In the genomic region with DNA sequence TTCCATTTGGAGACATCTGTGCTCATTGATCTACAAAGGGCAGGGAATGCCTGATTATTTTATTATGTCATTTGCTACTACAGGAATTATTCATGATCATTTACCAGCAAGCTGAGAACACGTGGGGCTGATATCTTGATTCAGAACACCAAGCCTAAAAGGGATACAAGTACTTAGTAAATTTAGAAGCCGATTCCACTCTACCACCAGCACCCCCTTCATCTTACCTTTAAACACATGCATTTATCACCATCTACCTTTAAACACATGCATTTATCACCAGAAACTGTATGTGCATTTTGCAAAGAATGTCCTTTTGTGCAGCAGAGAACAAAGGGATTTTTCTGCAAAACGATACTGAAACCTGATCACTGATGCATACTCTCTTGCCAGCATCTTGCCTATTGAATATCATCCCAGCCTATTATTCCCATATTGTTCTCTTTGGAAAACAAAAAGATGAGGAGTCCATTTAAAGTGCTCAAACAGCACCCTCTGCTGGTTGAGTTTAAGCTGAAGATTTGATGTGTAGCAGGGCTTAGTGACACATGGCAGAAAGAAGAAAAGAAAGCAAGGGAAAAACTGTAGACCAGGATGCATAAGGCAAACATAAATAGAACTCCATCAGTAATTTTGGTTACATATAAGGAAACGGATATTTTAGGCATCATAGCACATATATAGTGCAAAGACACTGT, we compare ENCODE assay signal across 8 cellular contexts.
DNase-seq lines count a peak whose midpoint lies in the region; ATAC-seq and TF ChIP-seq lines count a peak whose summit lies in the region.

No MANE protein-coding gene starts in this region.

- peak; percentile 57 for TF ChIP-seq CTCF in GM12864 (IDR thresholded peaks at IDR 0.05; ENCODE audit: low read depth, low read length, missing control alignments)
- TF ChIP-seq CTCF in HFF-Myc (IDR thresholded peaks at IDR 0.05; ENCODE audit: low read depth, low read length, missing control alignments), result peak; percentile 59
- TF ChIP-seq CTCF in Peyer's patch (IDR thresholded peaks at IDR 0.05), result peak; percentile 60 to 96 (median 94)
- peak; percentile 62 for TF ChIP-seq CTCF in astrocyte of the spinal cord (IDR thresholded peaks at IDR 0.05; ENCODE audit: low read depth, low read length)

- H3K4me1 ChIP-seq in Peyer's patch, result peaks cover 0 to 5% (median 0%) of the 10 kb centered on the region in 4 donors

- H3K9me3 ChIP-seq in MG63 (no peaks in the 10 kb centered on the region), Peyer's patch (no peaks in the 10 kb centered on the region)

- no peak for TF ChIP-seq POLR2A in Peyer's patch (IDR thresholded peaks at IDR 0.05)

- peak overlapping the region in 2 of 4 donors; percentile 12 to 65 for H3K27ac ChIP-seq in Peyer's patch

- H3K36me3 ChIP-seq in MG63, result no peaks in the 10 kb centered on the region
- no peaks in the 10 kb centered on the region for H3K36me3 ChIP-seq in Peyer's patch

- in situ Hi-C loops in ACHN (cut with HindIII; ENCODE audit: low pct_ligation_motif_present, low pct_unique_long_range_greater_than_20kb, low sequenced_read_pairs), result no loop called here
- in situ Hi-C loops in astrocyte of the spinal cord (cut with HindIII; ENCODE audit: low sequenced_read_pairs), result no loop called here

- intact Hi-C loops in sciatic nerve (cut with DNase I), result no loop called here

- H3K27me3 ChIP-seq in MG63 (no peaks in the 10 kb centered on the region), Peyer's patch (no peaks in the 10 kb centered on the region)

- no peak overlapping the region for H3K4me3 ChIP-seq in GM12864 (ENCODE audit: low read depth, low read length)
- H3K4me3 ChIP-seq in HFF-Myc (replicated peaks; ENCODE audit: low read depth, low read length), result no peak overlapping the region
- no peak overlapping the region for H3K4me3 ChIP-seq in MG63
- no peak overlapping the region for H3K4me3 ChIP-seq in Peyer's patch
- no peak overlapping the region for H3K4me3 ChIP-seq in astrocyte of the spinal cord (ENCODE audit: low read depth, low read length)

- ATAC-seq in sciatic nerve, result peak; percentile 81

- peak; percentile 84 for DNase-seq in ACHN
- peak; percentile 71 for DNase-seq in GM12864 (ENCODE audit: low read depth)
- DNase-seq in HFF-Myc (ENCODE audit: extremely low read depth, low read depth), result peak; percentile 79
- peak; percentile 20 for DNase-seq in MG63
- peak in 2 of 3 donors; percentile 70 to 86 for DNase-seq in Peyer's patch
- DNase-seq in astrocyte of the spinal cord (ENCODE audit: low read depth, low spot score), result peak; percentile 87
- DNase-seq in hepatic stellate cell (ENCODE audit: low spot score), result peak; percentile 42
- DNase-seq in sciatic nerve (ENCODE audit: low spot score), result peak; percentile 65

Comparison
In these comparisons a context has a peak if more than half of its experiments do, and no peak if none do; other contexts are left out.
1. DNase-seq: peak in every context shown above with its lines; median percentile 87 in astrocyte of the spinal cord; 84 in ACHN; 79 in HFF-Myc; 78 in Peyer's patch; 71 in GM12864; 65 in sciatic nerve; 42 in hepatic stellate cell; 20 in MG63.